9 cellular contexts compared by ENCODE assay signal in the genomic region with DNA sequence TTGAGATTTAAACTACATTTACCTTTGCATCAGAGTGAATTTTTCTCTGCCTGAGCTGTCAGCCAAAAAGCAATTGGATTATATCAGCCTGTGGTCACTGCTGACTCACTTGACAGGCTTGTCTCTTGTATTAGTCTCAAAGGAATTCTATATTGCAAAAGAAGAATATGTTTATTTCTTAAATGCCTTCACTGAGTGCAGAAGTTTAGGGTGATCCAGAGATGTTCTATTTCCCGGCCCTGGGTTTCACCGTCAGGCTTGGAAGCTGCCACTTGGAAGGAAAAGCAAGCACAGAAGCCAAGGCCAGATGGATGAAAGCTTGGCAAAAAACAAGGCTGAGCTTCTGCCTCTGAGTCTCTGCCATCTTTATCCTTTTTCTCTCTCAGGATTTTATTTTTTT.
DNase-seq lines count a peak whose midpoint lies in the region; ATAC-seq and TF ChIP-seq lines count a peak whose summit lies in the region.
"Had no signal": no experiment of that assay in that cellular context is flagged by ENCODE, and none has a peak within 500 bp of the region (broad histone marks: within the 10 kb centered on the region; RNA-seq: fewer than 3 reads in every experiment).

No MANE protein-coding gene starts in this region.

- peaks cover 27% of the 10 kb centered on the region for H3K4me1 ChIP-seq in rectal smooth muscle tissue (ENCODE audit: control insufficient read depth, insufficient read depth, low read length)

- DNase-seq in G401 (ENCODE audit: low spot score) (peak; percentile 98), T1000 (lab: John Stamatoyannopoulos, UW) (peak; percentile 58), globus pallidus (ENCODE audit: low spot score) (peak; percentile 62), T-cell (no peak), WTC11 (ENCODE audit: low spot score) (no peak)
- no peak for DNase-seq in activated naive CD4-positive, alpha-beta T cell treated with anti-CD3 and anti-CD28 coated beads, Interleukin-2, amount 50 U/mL, for 72 hours (ENCODE audit: low spot score in 2 of 2)

- no peak overlapping the region for H3K4me3 ChIP-seq in rectal smooth muscle tissue (ENCODE audit: low read length)
- H3K4me3 ChIP-seq: GM12878 had no signal

- H3K9me3 Mint-ChIP-seq in T-cell (no peaks in the 10 kb centered on the region), WTC11 (no peaks in the 10 kb centered on the region)
- no peaks in the 10 kb centered on the region for H3K9me3 Mint-ChIP-seq in activated naive CD4-positive, alpha-beta T cell treated with anti-CD3 and anti-CD28 coated beads, Interleukin-2, amount 50 U/mL, for 72 hours

- no peaks in the 10 kb centered on the region for H3K27me3 ChIP-seq in rectal smooth muscle tissue (ENCODE audit: control insufficient read depth, insufficient read depth, low read length)

- no peak overlapping the region for H3K9ac ChIP-seq in rectal smooth muscle tissue (ENCODE audit: low read length)

- H3K27ac ChIP-seq in rectal smooth muscle tissue (ENCODE audit: low read depth, low read length): peak overlapping the region; percentile 88

- in situ Hi-C loops in G401 (cut with HindIII; ENCODE audit: low sequenced_read_pairs): no loop called here

- H3K27me3 Mint-ChIP-seq in T-cell: no peaks in the 10 kb centered on the region
- H3K27me3 Mint-ChIP-seq in WTC11 (ENCODE audit: low read depth): no peaks in the 10 kb centered on the region

- H3K4me1 Mint-ChIP-seq in T-cell (peaks cover 21 to 31% (median 28%) of the 10 kb centered on the region in 3 donors), WTC11 (no peaks in the 10 kb centered on the region)

- H3K36me3 Mint-ChIP-seq in T-cell: no peaks in the 10 kb centered on the region
- 0 out of 2 replicates have a peak, but pooled peaks cover 3% of the 10 kb centered on the region for H3K36me3 Mint-ChIP-seq in WTC11
- no peaks in the 10 kb centered on the region for H3K36me3 Mint-ChIP-seq in activated naive CD4-positive, alpha-beta T cell treated with anti-CD3 and anti-CD28 coated beads, Interleukin-2, amount 50 U/mL, for 72 hours

- H3K4me3 Mint-ChIP-seq in T-cell (no peak overlapping the region), WTC11 (no peak overlapping the region)

- POLR2A ChIA-PET in T-cell (lab: Charles Lee): interaction anchor here (0.7 to 1.1 kb wide), 2 partner anchors 174 to 235 kb away, joined by 4 to 9 read pairs; no protein-coding TSS in a partner anchor
- POLR2A ChIA-PET in WTC11 (lab: Charles Lee): no interaction called here

- ATAC-seq in T-cell (replicated peaks in 1 of 4) (no peak), HG02884 (IDR thresholded peaks at IDR 0.05; ENCODE audit: unreplicated experiment) (no peak), WTC11 (no peak)
- no peak for ATAC-seq in activated naive CD4-positive, alpha-beta T cell treated with anti-CD3 and anti-CD28 coated beads, Interleukin-2, amount 50 U/mL, for 72 hours

- H3K36me3 ChIP-seq in rectal smooth muscle tissue (ENCODE audit: control insufficient read depth, insufficient read depth, low read length): no peaks in the 10 kb centered on the region

- CTCF ChIA-PET in T-cell (lab: Charles Lee) (interaction anchor here (0.5 to 2.3 kb wide), 8 partner anchors 26 to 186 kb away, joined by 3 to 16 read pairs (median 6); no protein-coding TSS in a partner anchor), WTC11 (lab: Charles Lee) (interaction anchor here (1.2 to 1.4 kb wide), 2 partner anchors 187 to 189 kb away, joined by 3 read pairs; no protein-coding TSS in a partner anchor)

- H3K27ac Mint-ChIP-seq in T-cell: peak overlapping the region in 1 of 2 donors; percentile 91
- no peak overlapping the region for H3K27ac Mint-ChIP-seq in WTC11
- no peak overlapping the region for H3K27ac Mint-ChIP-seq in activated naive CD4-positive, alpha-beta T cell treated with anti-CD3 and anti-CD28 coated beads, Interleukin-2, amount 50 U/mL, for 72 hours

- no peak for TF ChIP-seq CTCF in WTC11 (IDR thresholded peaks at IDR 0.05)

TF ChIP-seq in WTC11, 78 proteins besides CTCF, POLR2A, EP300 and RAD21:
- TF ChIP-seq, protein P1, sequence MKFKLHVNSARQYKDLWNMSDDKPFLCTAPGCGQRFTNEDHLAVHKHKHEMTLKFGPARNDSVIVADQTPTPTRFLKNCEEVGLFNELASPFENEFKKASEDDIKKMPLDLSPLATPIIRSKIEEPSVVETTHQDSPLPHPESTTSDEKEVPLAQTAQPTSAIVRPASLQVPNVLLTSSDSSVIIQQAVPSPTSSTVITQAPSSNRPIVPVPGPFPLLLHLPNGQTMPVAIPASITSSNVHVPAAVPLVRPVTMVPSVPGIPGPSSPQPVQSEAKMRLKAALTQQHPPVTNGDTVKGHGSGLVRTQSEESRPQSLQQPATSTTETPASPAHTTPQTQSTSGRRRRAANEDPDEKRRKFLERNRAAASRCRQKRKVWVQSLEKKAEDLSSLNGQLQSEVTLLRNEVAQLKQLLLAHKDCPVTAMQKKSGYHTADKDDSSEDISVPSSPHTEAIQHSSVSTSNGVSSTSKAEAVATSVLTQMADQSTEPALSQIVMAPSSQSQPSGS (CRISPR knock-in tag; IDR thresholded peaks at IDR 0.05; ENCODE audit: borderline replicate concordance, low read depth): no peak
- TF ChIP-seq JAZF1 (CRISPR knock-in tag; IDR thresholded peaks at IDR 0.05) (no peak), HMGA2 (CRISPR knock-in tag; IDR thresholded peaks at IDR 0.05) (no peak), TEAD1 (CRISPR knock-in tag; IDR thresholded peaks at IDR 0.05) (no peak), NR1H2 (CRISPR knock-in tag; IDR thresholded peaks at IDR 0.05) (no peak)
- TF ChIP-seq, protein P2, sequence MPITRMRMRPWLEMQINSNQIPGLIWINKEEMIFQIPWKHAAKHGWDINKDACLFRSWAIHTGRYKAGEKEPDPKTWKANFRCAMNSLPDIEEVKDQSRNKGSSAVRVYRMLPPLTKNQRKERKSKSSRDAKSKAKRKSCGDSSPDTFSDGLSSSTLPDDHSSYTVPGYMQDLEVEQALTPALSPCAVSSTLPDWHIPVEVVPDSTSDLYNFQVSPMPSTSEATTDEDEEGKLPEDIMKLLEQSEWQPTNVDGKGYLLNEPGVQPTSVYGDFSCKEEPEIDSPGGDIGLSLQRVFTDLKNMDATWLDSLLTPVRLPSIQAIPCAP (CRISPR knock-in tag; IDR thresholded peaks at IDR 0.05): no peak
TF ChIP-seq in WTC11: peak in this region for 0.

Comparison
In these comparisons a context has a peak if more than half of its experiments do, and no peak if none do; other contexts are left out.
1. DNase-seq: peak in G401 (single experiment), T1000 (single experiment) and globus pallidus (single experiment); none in T-cell (0 of 34), WTC11 (single experiment) and activated naive CD4-positive, alpha-beta T cell treated with anti-CD3 and anti-CD28 coated beads, Interleukin-2, amount 50 U/mL, for 72 hours (0 of 2).